8 cellular contexts compared by ENCODE assay signal in the genomic region with DNA sequence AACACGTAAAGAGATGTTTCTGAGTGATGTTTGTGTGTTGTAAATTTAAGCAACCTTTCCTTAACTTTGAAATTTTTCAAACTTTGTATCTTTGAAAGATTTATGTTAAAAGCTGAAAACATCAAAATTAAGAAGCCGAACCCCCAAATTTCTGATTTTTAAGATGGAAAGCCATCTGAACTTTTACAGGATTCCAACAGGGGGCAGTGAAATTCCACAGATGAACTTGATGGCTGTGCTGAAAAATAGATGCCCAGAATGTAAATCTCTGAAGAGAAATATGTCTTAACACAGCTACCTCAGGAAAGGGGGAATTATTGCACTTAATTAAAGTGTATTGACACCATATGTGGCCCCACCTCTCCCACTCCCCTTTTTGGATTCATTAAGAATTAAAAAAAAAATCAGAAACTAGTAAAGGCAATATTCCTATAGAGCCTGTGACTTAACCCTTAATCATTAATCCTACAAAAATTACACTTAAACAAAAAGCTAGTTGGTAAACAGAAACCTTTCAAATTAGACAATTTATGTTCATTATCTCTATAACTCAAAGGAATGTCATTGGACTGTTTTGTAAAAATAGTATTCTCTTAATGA.
DNase-seq lines count a peak whose midpoint lies in the region; ATAC-seq and TF ChIP-seq lines count a peak whose summit lies in the region.

No MANE protein-coding gene starts in this region.

- 49 to 61% (median 51%) methylated on average over 2 of the region's 2 CpGs for WGBS in stomach, 5 donors

- peak; percentile 80 for TF ChIP-seq CTCF in C4-2B (conservative IDR thresholded peaks at IDR 0.05)
- TF ChIP-seq CTCF in stomach (IDR thresholded peaks at IDR 0.05): peak in 4 of 7 experiments; percentile 34 to 51 (median 49)
- peak in 1 of 5 experiments; percentile 17 for TF ChIP-seq CTCF in gastrocnemius medialis (IDR thresholded peaks at IDR 0.05 in 4 of 5, conservative IDR thresholded peaks at IDR 0.05 in 1 of 5)

- H3K9me3 ChIP-seq in stomach: no peaks in the 10 kb centered on the region
- H3K9me3 ChIP-seq in gastrocnemius medialis: no peaks in the 10 kb centered on the region

- H3K4me3 ChIP-seq in stomach (no peak overlapping the region), gastrocnemius medialis (no peak overlapping the region)

- no peaks in the 10 kb centered on the region for H3K36me3 ChIP-seq in stomach
- H3K36me3 ChIP-seq in gastrocnemius medialis: no peaks in the 10 kb centered on the region

- DNase-seq in HT-29 (ENCODE audit: low spot score) (peak; percentile 42), RPMI7951 (ENCODE audit: low read depth) (peak; percentile 39), foreskin melanocyte (peak; percentile 16), stomach (no peak), gastrocnemius medialis (no peak), NCI-H187 treated with DMSO at 0.1 percent for 48 hours (lab: John Stamatoyannopoulos, UW) (no peak)

- intact Hi-C loops in stomach (cut with DNase I; ENCODE audit: low total_unique reads) (loop anchor here (10.0 kb wide), 1 partner anchor 1778 kb away; no protein-coding TSS in a partner anchor), gastrocnemius medialis (cut with DNase I; ENCODE audit: low total_unique reads) (no loop called here)

- in situ Hi-C loops in gastrocnemius medialis (cut with MboI; ENCODE audit: low sequenced_read_pairs in 4 of 4): no loop called here

- no peak overlapping the region for H3K27ac ChIP-seq in C4-2B
- no peak overlapping the region for H3K27ac ChIP-seq in stomach
- H3K27ac ChIP-seq in gastrocnemius medialis: no peak overlapping the region

- ATAC-seq in gastrocnemius medialis (no peak), GM18502 (IDR thresholded peaks at IDR 0.05; ENCODE audit: poor library complexity, unreplicated experiment) (no peak)

- H3K4me1 ChIP-seq in stomach (no peaks in the 10 kb centered on the region), gastrocnemius medialis (no peaks in the 10 kb centered on the region)

- H3K27me3 ChIP-seq in stomach (no peaks in the 10 kb centered on the region), gastrocnemius medialis (no peaks in the 10 kb centered on the region)

- TF ChIP-seq POLR2A in stomach (IDR thresholded peaks at IDR 0.05) (no peak), gastrocnemius medialis (IDR thresholded peaks at IDR 0.05) (no peak)

- TF ChIP-seq EP300 in stomach (IDR thresholded peaks at IDR 0.05): no peak

Comparison
In these comparisons a context has a peak if more than half of its experiments do, and no peak if none do; other contexts are left out.
1. DNase-seq: peak in HT-29 (single experiment), RPMI7951 (single experiment) and foreskin melanocyte (single experiment); none in stomach (single experiment), gastrocnemius medialis (0 of 2) and NCI-H187 treated with DMSO at 0.1 percent for 48 hours (single experiment).